Comparison of ENCODE assay signal across 17 cellular contexts in the genomic region with DNA sequence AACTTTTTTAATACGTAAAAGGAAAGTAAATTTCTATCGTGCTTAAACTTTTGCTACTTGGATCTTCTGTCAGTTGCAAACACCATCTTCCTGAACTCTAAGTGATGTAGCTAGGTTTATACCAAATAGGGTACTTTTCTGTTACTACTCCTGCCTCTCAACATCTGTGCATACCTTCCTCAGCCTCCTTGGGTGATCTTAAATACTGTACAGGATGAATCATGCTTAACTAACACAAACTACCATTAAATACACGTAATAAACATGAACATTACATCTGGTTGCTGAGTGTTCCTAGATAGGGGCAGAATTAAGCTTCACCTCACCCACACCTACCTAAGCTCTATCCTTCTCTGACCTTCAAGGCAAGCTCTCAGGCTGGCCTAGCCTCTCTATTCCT.
DNase-seq lines count a peak whose midpoint lies in the region; ATAC-seq and TF ChIP-seq lines count a peak whose summit lies in the region.
"Had no signal": no experiment of that assay in that cellular context is flagged by ENCODE, and none has a peak within 500 bp of the region (broad histone marks: within the 10 kb centered on the region; RNA-seq: fewer than 3 reads in every experiment).

No MANE protein-coding gene starts in this region.

- peak overlapping the region; percentile 98 for H3K18ac ChIP-seq in IMR-90 (ENCODE audit: low read depth, low read length)
- H3K18ac ChIP-seq in neuronal stem cell (ENCODE audit: low read length) = no peak overlapping the region

- peak overlapping the region; percentile 89 to 98 for H4K8ac ChIP-seq in IMR-90 (ENCODE audit: low read depth in 2 of 2, low read length in 2 of 2)
- H4K8ac ChIP-seq in neuronal stem cell (ENCODE audit: low read depth, low read length) = no peak overlapping the region

- DNase-seq in EL (peak; percentile 39), IMR-90 (peak; percentile 97), choroid plexus epithelial cell (ENCODE audit: low read depth) (peak; percentile 28), neuronal stem cell (ENCODE audit: low spot score) (no peak), chondrocyte (ENCODE audit: low spot score) (no peak), NCI-H226 (no peak)
- no peak for DNase-seq in activated CD8-positive, alpha-beta memory T cell treated with anti-CD3 and anti-CD28 coated beads, Interleukin-2, amount 50 U/mL, for 48 hours
- DNase-seq: C1 segment of cervical spinal cord, DND-41, H9, KG1, NCI-H1417 treated with DMSO at 0.1 percent for 48 hours, NCI-H1930, NCI-H446, NCI-H69, RPMI8226 had no signal

- H4K91ac ChIP-seq in IMR-90 (ENCODE audit: insufficient read depth, low read depth, low read length) = peak overlapping the region; percentile 95
- H4K91ac ChIP-seq in neuronal stem cell (ENCODE audit: low read depth, low read length, poor library complexity) = no peak overlapping the region

- no peak overlapping the region for H3K4me3 Mint-ChIP-seq in chondrocyte (ENCODE audit: unreplicated experiment)
- H3K4me3 Mint-ChIP-seq: H9 had no signal

- no CpG with 5 or more reads among the region's 3 CpGs for WGBS in IMR-90 (ENCODE audit: extremely low coverage in 2 of 2, insufficient read length in 1 of 2), 2 experiments
- WGBS in neuronal stem cell (ENCODE audit: extremely low coverage in 2 of 2, insufficient read length in 2 of 2, insufficient replicate concordance in 1 of 2), 2 donors = no CpG with 5 or more reads among the region's 3 CpGs

- TF ChIP-seq POLR2A in IMR-90 (IDR thresholded peaks at IDR 0.05; ENCODE audit: low read depth, low read length) = no peak

- POLR2A ChIA-PET in IMR-90 (lab: Charles Lee; ENCODE audit: unreplicated experiment) = interaction anchor here (0.6 to 0.9 kb wide), 2 partner anchors 72 to 871 kb away, joined by 3 read pairs; no protein-coding TSS in a partner anchor

- H3K27me3 Mint-ChIP-seq in chondrocyte (ENCODE audit: low read depth) = no peaks in the 10 kb centered on the region

- H3K4me2 ChIP-seq in IMR-90 (ENCODE audit: low read depth, low read length) = no peak overlapping the region
- no peak overlapping the region for H3K4me2 ChIP-seq in neuronal stem cell (ENCODE audit: insufficient read depth, low read length, poor library complexity, severe bottlenecking)

- H2AFZ ChIP-seq in IMR-90 (replicated peaks; ENCODE audit: low read length, poor library complexity) (peak overlapping the region; percentile 66), neuronal stem cell (ENCODE audit: low read length) (no peak overlapping the region)

- H2AK9ac ChIP-seq in IMR-90 (replicated peaks; ENCODE audit: low read depth, low read length, poor library complexity) = no peak overlapping the region

- intact Hi-C loops in IMR-90 (cut with micrococcal nuclease) = loop anchor here (10.0 kb wide), 1 partner anchor 446 kb away; no protein-coding TSS in a partner anchor

- TF ChIP-seq RAD21 in IMR-90 (IDR thresholded peaks at IDR 0.05; ENCODE audit: low read length) = no peak

- H3K14ac ChIP-seq in IMR-90 (replicated peaks; ENCODE audit: low read depth, low read length) (peak overlapping the region; percentile 93), neuronal stem cell (ENCODE audit: low read length) (no peak overlapping the region)

- in situ Hi-C loops in IMR-90 (cut with MboI; ENCODE audit: low sequenced_read_pairs) = no loop called here

- H3K4me1 Mint-ChIP-seq in chondrocyte (ENCODE audit: low read depth) = peaks cover 11% of the 10 kb centered on the region

- H3K4me3 ChIP-seq in IMR-90 (ENCODE audit: insufficient read depth, low read depth, low read length) (no peak overlapping the region), choroid plexus epithelial cell (ENCODE audit: low read depth, low read length) (no peak overlapping the region), neuronal stem cell (ENCODE audit: low read length in 2 of 2) (no peak overlapping the region)

- peak overlapping the region; percentile 86; the same call in 1 of the 2 replicates for H3K23ac ChIP-seq in IMR-90 (ENCODE audit: low read depth, low read length)
- no peak overlapping the region for H3K23ac ChIP-seq in neuronal stem cell (ENCODE audit: low read depth, low read length, poor library complexity)

- CTCF ChIA-PET in IMR-90 (lab: Yijun Ruan, JAX) = no interaction called here

- peak overlapping the region; percentile 98 for H2BK15ac ChIP-seq in IMR-90 (ENCODE audit: low read depth, low read length)
- no peak overlapping the region for H2BK15ac ChIP-seq in neuronal stem cell (ENCODE audit: low read length)

- no peak for TF ChIP-seq CTCF in IMR-90 (conservative IDR thresholded peaks at IDR 0.05; ENCODE audit: low read depth, low read length)
- TF ChIP-seq CTCF in choroid plexus epithelial cell (conservative IDR thresholded peaks at IDR 0.05; ENCODE audit: low read depth, low read length) = no peak
- TF ChIP-seq CTCF in chondrocyte (IDR thresholded peaks at IDR 0.05) = no peak

- peak overlapping the region; percentile 83; the same call in 1 of the 2 replicates for H3K56ac ChIP-seq in IMR-90 (ENCODE audit: extremely low read depth, insufficient read depth, low read length)

- H3K27ac ChIP-seq in IMR-90 (ENCODE audit: insufficient read depth, low read length) (peak overlapping the region; percentile 94), neuronal stem cell (replicated peaks; ENCODE audit: low read length) (no peak overlapping the region)

- H3K36me3 Mint-ChIP-seq in chondrocyte (ENCODE audit: low read depth) = no peaks in the 10 kb centered on the region

- H3K4ac ChIP-seq in IMR-90 (ENCODE audit: low read depth, low read length) = peak overlapping the region; percentile 96
- no peak overlapping the region for H3K4ac ChIP-seq in neuronal stem cell (ENCODE audit: low read length)

- H3K27me3 ChIP-seq in IMR-90 (ENCODE audit: control insufficient read depth, insufficient read depth, low read length) (no peaks in the 10 kb centered on the region), neuronal stem cell (ENCODE audit: control insufficient read depth in 3 of 3, insufficient read depth in 3 of 3, low read depth in 1 of 3, low read length in 3 of 3) (no peaks in the 10 kb centered on the region)

- no peak overlapping the region for H3K27ac Mint-ChIP-seq in chondrocyte (ENCODE audit: unreplicated experiment)
- H3K27ac Mint-ChIP-seq: H9 had no signal

- H3K9me1 ChIP-seq in IMR-90 (ENCODE audit: insufficient read depth, low read length) = peaks cover 7% of the 10 kb centered on the region

- H2BK120ac ChIP-seq in IMR-90 (ENCODE audit: low read depth, low read length) (peak overlapping the region; percentile 98), neuronal stem cell (ENCODE audit: low read depth, low read length) (no peak overlapping the region)

- H4K5ac ChIP-seq in IMR-90 (ENCODE audit: low read depth, low read length) = peak overlapping the region; percentile 98

- H3K9ac ChIP-seq in IMR-90 (ENCODE audit: low read depth, low read length) (peak overlapping the region; percentile 38; the same call in 1 of the 2 replicates), neuronal stem cell (ENCODE audit: low read depth, low read length, poor library complexity) (no peak overlapping the region)

- H3K36me3 ChIP-seq in IMR-90 (ENCODE audit: control insufficient read depth, insufficient read depth, low read length) (no peaks in the 10 kb centered on the region), neuronal stem cell (replicated peaks in 1 of 2; ENCODE audit: control insufficient read depth in 2 of 2, insufficient read depth in 2 of 2, low read length in 2 of 2) (no peaks in the 10 kb centered on the region)

- H3K79me1 ChIP-seq in IMR-90 (ENCODE audit: low read depth in 1 of 2, low read length in 2 of 2) (no peaks in the 10 kb centered on the region), neuronal stem cell (ENCODE audit: low read depth, low read length) (no peaks in the 10 kb centered on the region)

- dilution Hi-C loops in IMR-90 (cut with HindIII; ENCODE audit: low sequenced_read_pairs, unreplicated experiment) = no loop called here

- peak overlapping the region; percentile 26 for H2BK12ac ChIP-seq in neuronal stem cell (ENCODE audit: low read length)

- BruUV-seq in IMR-90 (replicated peaks; lab: Mats Ljungman, UMichigan) = no TSS peak

- H3K4me1 ChIP-seq in IMR-90 (ENCODE audit: control insufficient read depth, insufficient read depth, low read length) (peaks cover 10% of the 10 kb centered on the region), neuronal stem cell (ENCODE audit: control insufficient read depth in 2 of 2, insufficient read depth in 1 of 2, low read depth in 1 of 2, low read length in 2 of 2) (peaks cover 5 to 17% of the 10 kb centered on the region in 2 donors)

- peak overlapping the region; percentile 99 for H2BK5ac ChIP-seq in IMR-90 (ENCODE audit: low read depth, low read length, poor library complexity, severe bottlenecking)
- no peak overlapping the region for H2BK5ac ChIP-seq in neuronal stem cell (ENCODE audit: low read length)

- peaks cover 3% of the 10 kb centered on the region for H3K9me3 Mint-ChIP-seq in chondrocyte (ENCODE audit: low read depth)

- ATAC-seq in IMR-90 (ENCODE audit: low read depth) = peak; percentile 91
- ATAC-seq in HG03108 (IDR thresholded peaks at IDR 0.05; ENCODE audit: unreplicated experiment) = no peak

- H3K9me3 ChIP-seq in IMR-90 (ENCODE audit: control insufficient read depth, insufficient read depth, low read length) (peaks cover 3% of the 10 kb centered on the region; the same call in 1 of the 2 replicates), neuronal stem cell (replicated peaks in 1 of 2; ENCODE audit: control insufficient read depth in 2 of 2, insufficient read depth in 1 of 2, low read depth in 1 of 2, low read length in 2 of 2) (peaks cover 3 to 19% of the 10 kb centered on the region in 2 donors)

- H4K20me1 ChIP-seq in IMR-90 (ENCODE audit: insufficient read depth, low read length) = no peaks in the 10 kb centered on the region

- peak overlapping the region; percentile 99 for H2BK20ac ChIP-seq in IMR-90 (ENCODE audit: low read depth, low read length)

- H2AK5ac ChIP-seq in IMR-90 (ENCODE audit: low read depth, low read length) = peak overlapping the region; percentile 99
- H2AK5ac ChIP-seq in neuronal stem cell (ENCODE audit: low read depth, low read length) = no peak overlapping the region

TF ChIP-seq in IMR-90, 13 proteins besides CTCF, POLR2A, EP300 and RAD21:
- TF ChIP-seq, protein P1, sequence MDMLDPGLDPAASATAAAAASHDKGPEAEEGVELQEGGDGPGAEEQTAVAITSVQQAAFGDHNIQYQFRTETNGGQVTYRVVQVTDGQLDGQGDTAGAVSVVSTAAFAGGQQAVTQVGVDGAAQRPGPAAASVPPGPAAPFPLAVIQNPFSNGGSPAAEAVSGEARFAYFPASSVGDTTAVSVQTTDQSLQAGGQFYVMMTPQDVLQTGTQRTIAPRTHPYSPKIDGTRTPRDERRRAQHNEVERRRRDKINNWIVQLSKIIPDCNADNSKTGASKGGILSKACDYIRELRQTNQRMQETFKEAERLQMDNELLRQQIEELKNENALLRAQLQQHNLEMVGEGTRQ (IDR thresholded peaks at IDR 0.05; ENCODE audit: low read depth, low read length) = no peak
- TF ChIP-seq RCOR1 (IDR thresholded peaks at IDR 0.05; ENCODE audit: insufficient replicate concordance, low read length) (peak; percentile 60), FOS (IDR thresholded peaks at IDR 0.05; ENCODE audit: low read depth, low read length) (peak; percentile 75), SMC3 (IDR thresholded peaks at IDR 0.05; ENCODE audit: low read depth, low read length) (no peak)

Comparison
In these comparisons a context has a peak if more than half of its experiments do, and no peak if none do; other contexts are left out.
1. DNase-seq: peak in EL (single experiment), IMR-90 (single experiment) and choroid plexus epithelial cell (single experiment); none in neuronal stem cell (single experiment), activated CD8-positive, alpha-beta memory T cell treated with anti-CD3 and anti-CD28 coated beads, Interleukin-2, amount 50 U/mL, for 48 hours (single experiment), chondrocyte (single experiment) and NCI-H226 (single experiment).